Comparison of ENCODE assay signal across 8 cellular contexts in genomic region chr14:100278702-100279101, GRCh38. TPM values are rescaled to one million over a fixed set of nuclear protein-coding genes. Genes with fewer than 3 reads are reported as not detected.
DNase-seq lines count a peak whose midpoint lies in the region; ATAC-seq and TF ChIP-seq lines count a peak whose summit lies in the region.

No MANE protein-coding gene starts in this region.

- H3K27ac Mint-ChIP-seq in CD14-positive monocyte (peak overlapping the region in 5 of 7 donors; percentile 33 to 77 (median 59)), T-helper 17 cell (peak overlapping the region; percentile 63)

- no peaks in the 10 kb centered on the region for H3K27me3 ChIP-seq in effector memory CD4-positive, alpha-beta T cell (replicated peaks; ENCODE audit: control insufficient read depth, insufficient read depth, low read length, poor library complexity, severe bottlenecking)

- H3K4me1 ChIP-seq in effector memory CD4-positive, alpha-beta T cell (ENCODE audit: control insufficient read depth, insufficient read depth, low read length, poor library complexity, severe bottlenecking): no peaks in the 10 kb centered on the region

- peaks cover 25% of the 10 kb centered on the region for H3K36me3 ChIP-seq in effector memory CD4-positive, alpha-beta T cell (ENCODE audit: control insufficient read depth, insufficient read depth, low read length)

- peaks cover 30 to 61% of the 10 kb centered on the region in 2 donors for H3K36me3 Mint-ChIP-seq in CD14-positive monocyte
- H3K36me3 Mint-ChIP-seq in T-helper 17 cell (ENCODE audit: low read depth): no peaks in the 10 kb centered on the region

- peak; percentile 26 for TF ChIP-seq CTCF in CD14-positive monocyte (IDR thresholded peaks at IDR 0.05)

- H3K27me3 Mint-ChIP-seq in CD14-positive monocyte (ENCODE audit: low read depth in 3 of 3) (peaks cover 0 to 2% (median 0%) of the 10 kb centered on the region in 3 donors), T-helper 17 cell (no peaks in the 10 kb centered on the region)

- H3K9me3 Mint-ChIP-seq in CD14-positive monocyte: no peaks in the 10 kb centered on the region

- intact Hi-C loops in CD14-positive monocyte (cut with micrococcal nuclease): loop anchor here in 1 of 2 donors (5.0 kb wide), 1 partner anchor 36 kb away; no protein-coding TSS in a partner anchor

- no peak overlapping the region for H3K27ac ChIP-seq in effector memory CD4-positive, alpha-beta T cell (ENCODE audit: insufficient read depth, low read length, poor library complexity, severe bottlenecking)

- H3K4me1 Mint-ChIP-seq in CD14-positive monocyte: peaks cover 33% of the 10 kb centered on the region
- peaks cover 35% of the 10 kb centered on the region for H3K4me1 Mint-ChIP-seq in T-helper 17 cell

- H3K4me3 ChIP-seq in effector memory CD4-positive, alpha-beta T cell (ENCODE audit: insufficient read depth, low read depth, low read length, poor library complexity, severe bottlenecking): no peak overlapping the region

- H3K9me3 ChIP-seq in T-helper 17 cell (ENCODE audit: control insufficient read depth, low read length, poor library complexity, severe bottlenecking): no peaks in the 10 kb centered on the region
- no peaks in the 10 kb centered on the region for H3K9me3 ChIP-seq in effector memory CD4-positive, alpha-beta T cell (ENCODE audit: control insufficient read depth, low read length)

- no peak overlapping the region for H3K4me3 Mint-ChIP-seq in CD14-positive monocyte
- H3K4me3 Mint-ChIP-seq in T-helper 17 cell: no peak overlapping the region

- DNase-seq in CD14-positive monocyte (ENCODE audit: low spot score): no peak
- peak; percentile 55 for DNase-seq in H4 (ENCODE audit: low spot score)
- DNase-seq in T-helper 17 cell: no peak
- DNase-seq in islet precursor cell: peak; percentile 70
- DNase-seq in medulla oblongata (ENCODE audit: extremely low spot score): no peak
- DNase-seq in NCI-H446 treated with DMSO at 0.1 percent for 48 hours (lab: John Stamatoyannopoulos, UW): no peak
- no peak for DNase-seq in effector memory CD4-positive, alpha-beta T cell

- ATAC-seq in T-helper 17 cell (no peak), HG03039 (IDR thresholded peaks at IDR 0.05; ENCODE audit: unreplicated experiment) (no peak)

RNA-seq across cellular contexts. Expression of gene SLC25A29, which starts 27.5 kb away (rescaled TPM):
- polyA plus RNA-seq in CD14-positive monocyte: 10 to 100 TPM; 16.9 to 33.3 TPM
- total RNA-seq in H4 (2014; rRNA removed; shearing (Covaris generic)): 11.2 and 23.5 TPM in 2 replicates
- total RNA-seq in T-helper 17 cell: 1 to 10 TPM; 3.7 to 5.9 TPM

RNA-seq across cellular contexts. Expression of gene YY1, which starts 39.8 kb away (rescaled TPM):
- polyA plus RNA-seq in CD14-positive monocyte: 10 to 100 TPM; 13.3 to 15.7 TPM
- total RNA-seq in H4 (2014; rRNA removed; shearing (Covaris generic)): 32.3 and 44.7 TPM in 2 replicates
- total RNA-seq in T-helper 17 cell: 10 to 100 TPM; 75.5 to 77.9 TPM

RNA-seq across cellular contexts. Expression of gene SLC25A47, which starts 44.4 kb away (rescaled TPM):
- not detected for polyA plus RNA-seq in CD14-positive monocyte
- total RNA-seq in H4 (2014; rRNA removed; shearing (Covaris generic)): not detected in 2 replicates
- total RNA-seq in T-helper 17 cell: not detected

Comparison
In these comparisons a context has a peak if more than half of its experiments do, and no peak if none do; other contexts are left out.
1. DNase-seq: peak in H4 (single experiment) and islet precursor cell (single experiment); none in CD14-positive monocyte (single experiment), T-helper 17 cell (0 of 3), medulla oblongata (single experiment), NCI-H446 treated with DMSO at 0.1 percent for 48 hours (single experiment) and effector memory CD4-positive, alpha-beta T cell (0 of 3).